In the genomic region with DNA sequence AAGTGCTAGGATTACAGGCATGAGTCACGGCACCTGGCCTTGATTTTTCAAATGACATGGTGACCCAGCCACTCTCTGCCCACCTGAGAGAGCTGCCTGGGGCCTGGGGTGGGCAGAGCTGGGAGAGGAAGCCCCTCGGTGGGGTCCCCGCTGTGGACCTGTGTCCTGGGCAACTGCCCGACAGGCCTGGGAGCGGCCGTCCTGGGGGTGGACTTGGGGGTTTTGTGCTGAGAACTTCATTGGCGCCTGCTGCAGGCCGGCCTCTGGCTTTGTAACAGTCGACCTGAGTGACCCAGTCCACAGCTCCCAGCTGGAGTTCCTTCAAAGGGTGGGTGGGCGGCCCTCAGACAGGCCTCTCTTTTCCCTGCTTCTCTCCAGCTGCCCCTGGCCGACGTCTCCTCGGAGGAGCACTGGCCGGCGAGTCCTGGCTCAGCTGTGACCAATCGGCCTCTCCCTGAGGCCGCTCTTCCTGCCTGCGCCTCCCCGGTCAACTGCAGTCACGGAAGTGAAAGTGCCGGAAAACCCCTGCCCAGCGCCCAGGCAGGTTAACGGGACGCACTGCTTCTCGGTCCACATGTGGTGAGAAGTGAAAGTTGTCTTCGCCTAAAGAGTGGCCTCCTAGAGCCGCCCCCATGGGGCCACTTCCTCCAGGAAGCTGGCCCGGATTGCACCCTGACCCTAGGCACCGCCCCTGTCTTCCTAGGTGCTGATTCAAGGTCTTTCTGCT, we compare ENCODE assay signal across 17 cellular contexts. TPM values are rescaled to one million over a fixed set of nuclear protein-coding genes. Genes with fewer than 3 reads are reported as not detected.
DNase-seq lines count a peak whose midpoint lies in the region; ATAC-seq, FAIRE-seq and TF ChIP-seq lines count a peak whose summit lies in the region.
"Had no signal": no experiment of that assay in that cellular context is flagged by ENCODE, and none has a peak within 500 bp of the region (broad histone marks: within the 10 kb centered on the region; RNA-seq: fewer than 3 reads in every experiment).

No MANE protein-coding gene starts in this region.

- H4K20me1 ChIP-seq in SU-DHL-6 (ENCODE audit: low read depth, low read length): no peaks in the 10 kb centered on the region

- H3K36me3 ChIP-seq in SU-DHL-6 (ENCODE audit: low read length) (no peaks in the 10 kb centered on the region), neutrophil (peaks cover 8% of the 10 kb centered on the region), esophagus squamous epithelium (no peaks in the 10 kb centered on the region)

- intact Hi-C loops in esophagus squamous epithelium (cut with DNase I): no loop called here

- FAIRE-seq in GM18507 (lab: Jason Lieb, UNC): peak; percentile 98
- FAIRE-seq: colon had no signal

- TF ChIP-seq CTCF in SU-DHL-6 (IDR thresholded peaks at IDR 0.05; ENCODE audit: insufficient read depth, low read length, poor library complexity, severe bottlenecking): no peak
- TF ChIP-seq CTCF in neutrophil (IDR thresholded peaks at IDR 0.05): no peak
- no peak for TF ChIP-seq CTCF in esophagus squamous epithelium (IDR thresholded peaks at IDR 0.05)

- peaks cover 79% of the 10 kb centered on the region for H3F3A ChIP-seq in SU-DHL-6 (ENCODE audit: insufficient read depth)

- TF ChIP-seq POLR2A in esophagus squamous epithelium (IDR thresholded peaks at IDR 0.05): no peak

- no peaks in the 10 kb centered on the region for H3K9me2 ChIP-seq in SU-DHL-6 (replicated peaks; ENCODE audit: insufficient read depth, low read length)

- H3K9ac ChIP-seq in SU-DHL-6 (ENCODE audit: low read length): peak overlapping the region; percentile 71

- H3K4me3 ChIP-seq in SU-DHL-6 (ENCODE audit: insufficient read depth, low read length, poor library complexity, severe bottlenecking) (peak overlapping the region; percentile 40), neutrophil (ENCODE audit: low read depth in 1 of 2, low read length in 1 of 2) (peak overlapping the region in 1 of 2 experiments; percentile 31), esophagus squamous epithelium (no peak overlapping the region)

- peak overlapping the region; percentile 94 for H3K27ac ChIP-seq in SU-DHL-6 (ENCODE audit: low read depth, low read length)
- H3K27ac ChIP-seq in neutrophil: peak overlapping the region; percentile 54
- H3K27ac ChIP-seq in esophagus squamous epithelium: no peak overlapping the region

- no peak overlapping the region for H2AFZ ChIP-seq in SU-DHL-6 (ENCODE audit: low read depth, low read length, severe bottlenecking)

- DNase-seq in GM18507 (ENCODE audit: extremely low spot score, insufficient read length, low read depth) (peak; percentile 75), esophagus squamous epithelium (lab: John Stamatoyannopoulos, UW) (no peak), ecto neural progenitor cell (ENCODE audit: low spot score) (no peak), midbrain (lab: John Stamatoyannopoulos, UW) (no peak)
- DNase-seq in activated T-cell treated with anti-CD3 and anti-CD28 coated beads, Interleukin-2, amount 50 U/mL, for 48 hours: no peak
- DNase-seq: activated CD4-positive, alpha-beta T cell treated with anti-CD3 and anti-CD28 coated beads, Interleukin-2, amount 50 U/mL, for 4 hours; activated naive CD4-positive, alpha-beta T cell treated with anti-CD3 and anti-CD28 coated beads, Interleukin-2, amount 10 ng/mL, durations not matched to agents 7 days and 5 days; HCEC 1CT; NCI-H1048; NCI-H774 had no signal

- 84% methylated on average over 13 of the region's 29 CpGs; no CpG with 5 or more reads in 1 of the 2 donors for WGBS in esophagus squamous epithelium, 2 donors

- peaks cover 7% of the 10 kb centered on the region; the same call in 1 of the 2 replicates for H3K79me2 ChIP-seq in SU-DHL-6 (ENCODE audit: insufficient read depth, low read length)

- H3K27me3 ChIP-seq in SU-DHL-6 (ENCODE audit: low read length) (no peaks in the 10 kb centered on the region), neutrophil (peaks cover 15% of the 10 kb centered on the region), esophagus squamous epithelium (peaks cover 0 to 99% (median 0%) of the 10 kb centered on the region in 4 donors)

- peaks cover 70 to 85% of the 10 kb centered on the region in 2 experiments for H3K4me1 ChIP-seq in neutrophil (ENCODE audit: control insufficient read depth in 1 of 2, insufficient read depth in 1 of 2, low read depth in 1 of 2, low read length in 1 of 2)
- peaks cover under 1 to 22% (median 9%) of the 10 kb centered on the region in 3 donors for H3K4me1 ChIP-seq in esophagus squamous epithelium

- H3K9me3 ChIP-seq in SU-DHL-6 (ENCODE audit: insufficient read depth, low read length) (no peaks in the 10 kb centered on the region), neutrophil (no peaks in the 10 kb centered on the region), esophagus squamous epithelium (no peaks in the 10 kb centered on the region)

- ATAC-seq in HG02759 (IDR thresholded peaks at IDR 0.05; ENCODE audit: unreplicated experiment): peak; percentile 27
- ATAC-seq: stimulated activated effector memory CD8-positive, alpha-beta T cell treated with anti-CD3 and anti-CD28 coated beads, Interleukin-12 subunit alpha, Interleukin-12 subunit beta, amount 100 ng/mL, for 72 hours; T-cell had no signal

- peak overlapping the region; percentile 70 for H3K4me2 ChIP-seq in SU-DHL-6 (ENCODE audit: low read depth, low read length, poor library complexity, severe bottlenecking)

RNA-seq across cellular contexts. Expression of gene CBFA2T3, which starts 5.5 kb away (rescaled TPM):
- 1 to 10 TPM in 2 of 4 donors, under 1 TPM in 2; 0.18 to 2.7 (median 1.4) TPM for total RNA-seq in esophagus squamous epithelium
- total RNA-seq: fibroblast of villous mesenchyme had no signal

Comparison
In these comparisons a context has a peak if more than half of its experiments do, and no peak if none do; other contexts are left out.
1. H3K27ac ChIP-seq: peak in SU-DHL-6 (single experiment) and neutrophil (single experiment); none in esophagus squamous epithelium (0 of 4).